30 cellular contexts compared by ENCODE assay signal in the genomic region with DNA sequence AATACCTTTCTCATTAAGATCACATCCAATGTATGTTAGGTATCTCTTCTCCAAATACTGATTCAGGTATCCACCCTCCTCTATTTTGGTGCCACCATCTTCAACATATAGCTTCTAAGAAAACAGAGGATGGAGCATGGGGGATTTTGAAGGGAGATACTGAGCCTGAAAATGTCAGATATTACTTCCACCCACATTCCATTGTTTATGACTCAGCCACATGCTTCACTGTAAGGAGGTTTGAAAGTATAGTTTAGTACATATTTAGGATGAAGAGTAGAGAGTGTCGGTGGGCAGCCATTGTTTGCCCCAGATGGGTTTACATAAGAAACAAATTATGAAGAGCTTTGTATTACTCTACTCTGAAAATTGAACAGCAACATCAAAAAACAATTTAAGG.
"Had no signal": no experiment of that assay in that cellular context is flagged by ENCODE, and none has a peak within 500 bp of the region (broad histone marks: within the 10 kb centered on the region; RNA-seq: fewer than 3 reads in every experiment).

No MANE protein-coding gene starts in this region.

- H3K4me1 ChIP-seq: ascending aorta had no signal

- H3K36me3 ChIP-seq: ascending aorta, brain microvascular endothelial cell, esophagus squamous epithelium had no signal

- ATAC-seq: activated naive CD4-positive, alpha-beta T cell treated with anti-CD3 and anti-CD28 coated beads, Interleukin-2, amount 50 U/mL, for 72 hours; activated T-cell treated with anti-CD3 and anti-CD28 coated beads, Interleukin-2, amount 50 U/mL, for 72 hours; effector memory CD8-positive, alpha-beta T cell; T-helper 17 cell; WTC11 had no signal

- H3K4me3 ChIP-seq: ascending aorta, esophagus squamous epithelium had no signal

- DNase-seq: activated CD4-positive, alpha-beta memory T cell treated with anti-CD3 and anti-CD28 coated beads, Interleukin-2, amount 10 ng/mL, durations not matched to agents 7 days and 5 days; activated CD4-positive, alpha-beta T cell treated with anti-CD3 and anti-CD28 coated beads for 1 hour; activated CD4-positive, alpha-beta T cell treated with anti-CD3 and anti-CD28 coated beads for 4 hours; activated CD4-positive, alpha-beta T cell treated with anti-CD3 and anti-CD28 coated beads, Interleukin-2, amount 10 ng/mL, durations not matched to agents 7 days and 5 days; activated CD4-positive, alpha-beta T cell treated with anti-CD3 and anti-CD28 coated beads, Interleukin-2, amount 50 U/mL, for 4 hours; activated CD8-positive, alpha-beta memory T cell treated with anti-CD3 and anti-CD28 coated beads, Interleukin-2, amount 50 U/mL, for 48 hours; activated gamma-delta T cell; activated naive CD4-positive, alpha-beta T cell; activated naive CD4-positive, alpha-beta T cell treated with anti-CD3 and anti-CD28 coated beads, Interleukin-2, amount 10 ng/mL, durations not matched to agents 7 days and 5 days; activated naive CD8-positive, alpha-beta T cell treated with anti-CD3 and anti-CD28 coated beads, Interleukin-2, amount 10 ng/mL, durations not matched to agents 7 days and 5 days; activated T-cell treated with anti-CD3 and anti-CD28 coated beads for 4 hours; activated T-cell treated with anti-CD3 and anti-CD28 coated beads, Interleukin-2, amount 50 U/mL, for 24 hours; activated T-cell treated with anti-CD3 and anti-CD28 coated beads, Interleukin-2, amount 50 U/mL, for 72 hours; brain microvascular endothelial cell; caudate nucleus; cortex of kidney; dermis blood vessel endothelial cell; effector CD4-positive, alpha-beta T cell; effector memory CD8-positive, alpha-beta T cell; esophagus squamous epithelium; head of caudate nucleus; T-helper 1 cell; T-helper 17 cell; T1000 had no signal

- H3K27ac ChIP-seq: ascending aorta, brain microvascular endothelial cell, epithelial cell of prostate, esophagus squamous epithelium had no signal

- H3K9me3 ChIP-seq: ascending aorta, esophagus squamous epithelium had no signal

- FAIRE-seq: colon, frontal cortex had no signal

- H3K27me3 ChIP-seq: ascending aorta, brain microvascular endothelial cell, esophagus squamous epithelium had no signal
